In genomic region chr22:37298748-37299495, GRCh38 we compare ENCODE assay signal across 18 cellular contexts. TPM values are rescaled to one million over a fixed set of nuclear protein-coding genes. Genes with fewer than 3 reads are reported as not detected.
DNase-seq lines count a peak whose midpoint lies in the region; ATAC-seq and TF ChIP-seq lines count a peak whose summit lies in the region.
"Had no signal": no experiment of that assay in that cellular context is flagged by ENCODE, and none has a peak within 500 bp of the region (broad histone marks: within the 10 kb centered on the region; RNA-seq: fewer than 3 reads in every experiment).

No MANE protein-coding gene starts in this region.

- H3K4me3 Mint-ChIP-seq in CD8-positive, alpha-beta memory T cell: no peak overlapping the region
- H3K4me3 Mint-ChIP-seq: activated T-cell treated with anti-CD3 and anti-CD28 coated beads, Interleukin-2, amount 50 U/mL, for 4 hours; HFFc6 had no signal

- H3K27ac Mint-ChIP-seq in CD8-positive, alpha-beta memory T cell: peak overlapping the region in 7 of 8 donors; percentile 35 to 95 (median 89)
- H3K27ac Mint-ChIP-seq in activated naive CD4-positive, alpha-beta T cell treated with anti-CD3 and anti-CD28 coated beads, Interleukin-2, amount 50 U/mL, for 72 hours: peak overlapping the region; percentile 65 to 87
- H3K27ac Mint-ChIP-seq: HFFc6 had no signal

- peaks cover 51 to 80% (median 62%) of the 10 kb centered on the region in 3 donors for H3K4me1 Mint-ChIP-seq in CD8-positive, alpha-beta memory T cell

- peaks cover 77% of the 10 kb centered on the region for H3K4me1 ChIP-seq in CD8-positive, alpha-beta memory T cell (ENCODE audit: insufficient read depth, low read length)
- H3K4me1 ChIP-seq in mucosa of descending colon (ENCODE audit: low read depth): no peaks in the 10 kb centered on the region
- H3K4me1 ChIP-seq: esophagus muscularis mucosa had no signal

- H3K27me3 ChIP-seq in CD8-positive, alpha-beta memory T cell (ENCODE audit: insufficient read depth, low read length, poor library complexity, severe bottlenecking): no peaks in the 10 kb centered on the region

- no peak for ATAC-seq in activated naive CD4-positive, alpha-beta T cell treated with anti-CD3 and anti-CD28 coated beads, Interleukin-2, amount 50 U/mL, for 72 hours
- peak; percentile 35 for ATAC-seq in mucosa of descending colon
- no peak for ATAC-seq in GM21515 (IDR thresholded peaks at IDR 0.05; ENCODE audit: unreplicated experiment)
- ATAC-seq: activated T-cell treated with anti-CD3 and anti-CD28 coated beads, Interleukin-2, amount 50 U/mL, for 4 hours had no signal

- POLR2A ChIA-PET in CD8-positive, alpha-beta memory T cell (lab: Charles Lee): interaction anchor here (0.6 to 2.5 kb wide), 3 partner anchors 15 to 17 kb away, joined by 4 to 9 read pairs (median 4); partner anchors contain the start of gene CYTH4

- intact Hi-C loops in mucosa of descending colon (cut with DNase I, micrococcal nuclease): no loop called here

- peaks cover 54% of the 10 kb centered on the region for H3K36me3 ChIP-seq in CD8-positive, alpha-beta memory T cell (ENCODE audit: insufficient read depth, low read length)
- no peaks in the 10 kb centered on the region for H3K36me3 ChIP-seq in mucosa of descending colon (ENCODE audit: low read depth)
- H3K36me3 ChIP-seq: esophagus muscularis mucosa had no signal

- TF ChIP-seq CTCF in mucosa of descending colon (IDR thresholded peaks at IDR 0.05): no peak

- no peaks in the 10 kb centered on the region for H3K9me3 Mint-ChIP-seq in CD8-positive, alpha-beta memory T cell
- H3K9me3 Mint-ChIP-seq in activated naive CD4-positive, alpha-beta T cell treated with anti-CD3 and anti-CD28 coated beads, Interleukin-2, amount 50 U/mL, for 72 hours: no peaks in the 10 kb centered on the region
- H3K9me3 Mint-ChIP-seq: activated T-cell treated with anti-CD3 and anti-CD28 coated beads, Interleukin-2, amount 50 U/mL, for 4 hours; HFFc6 had no signal

- peaks cover 9 to 94% (median 16%) of the 10 kb centered on the region in 3 donors for H3K36me3 Mint-ChIP-seq in CD8-positive, alpha-beta memory T cell
- H3K36me3 Mint-ChIP-seq in activated naive CD4-positive, alpha-beta T cell treated with anti-CD3 and anti-CD28 coated beads, Interleukin-2, amount 50 U/mL, for 72 hours: peaks cover 9 to 32% of the 10 kb centered on the region in 2 donors

- no peak overlapping the region for H3K4me3 ChIP-seq in CD8-positive, alpha-beta memory T cell (ENCODE audit: low read length)
- H3K4me3 ChIP-seq in mucosa of descending colon: no peak overlapping the region
- H3K4me3 ChIP-seq: coronary artery, esophagus muscularis mucosa had no signal

- H3K27ac ChIP-seq in CD8-positive, alpha-beta memory T cell (ENCODE audit: low read depth, low read length): no peak overlapping the region
- H3K27ac ChIP-seq: coronary artery, esophagus muscularis mucosa had no signal

- H3K27me3 Mint-ChIP-seq in CD8-positive, alpha-beta memory T cell: peaks cover 0 to 3% of the 10 kb centered on the region in 2 donors

- CTCF ChIA-PET in CD8-positive, alpha-beta memory T cell (lab: Charles Lee): interaction anchor here (1.0 to 2.8 kb wide), 2 partner anchors 11 to 13 kb away, joined by 3 to 10 read pairs; no protein-coding TSS in a partner anchor

- no peaks in the 10 kb centered on the region for H3K9me3 ChIP-seq in CD8-positive, alpha-beta memory T cell (ENCODE audit: low read length)
- H3K9me3 ChIP-seq in mucosa of descending colon: no peaks in the 10 kb centered on the region
- H3K9me3 ChIP-seq: esophagus muscularis mucosa had no signal

- DNase-seq in CD1c-positive myeloid dendritic cell (ENCODE audit: extremely low spot score) (peak; percentile 67), mucosa of descending colon (no peak), kidney tubule cell (ENCODE audit: low spot score) (no peak), amniotic stem cell (lab: John Stamatoyannopoulos, UW) (no peak), COR-L47 (lab: John Stamatoyannopoulos, UW) (no peak)
- DNase-seq in CD8-positive, alpha-beta memory T cell: no peak
- DNase-seq in activated naive CD4-positive, alpha-beta T cell treated with anti-CD3 and anti-CD28 coated beads, Interleukin-2, amount 50 U/mL, for 72 hours (ENCODE audit: low spot score in 2 of 2): no peak
- DNase-seq: activated CD4-positive, CD25-positive, alpha-beta regulatory T cell; activated T-cell treated with anti-CD3 and anti-CD28 coated beads, Interleukin-2, amount 50 U/mL, for 4 hours; HFFc6; KBM-7; NCI-H1694 treated with DMSO at 0.1 percent for 48 hours; NCI-H510A; posterior cingulate gyrus had no signal

RNA-seq across cellular contexts. Expression of gene CYTH4, which starts 16.6 kb away (rescaled TPM):
- 10 to 100 TPM; 23.1 to 24.7 TPM for total RNA-seq in CD8-positive, alpha-beta memory T cell
- polyA plus RNA-seq in CD8-positive, alpha-beta memory T cell: 80.2 TPM
- 10 to 100 TPM; 60.7 to 69.7 TPM for total RNA-seq in activated naive CD4-positive, alpha-beta T cell treated with anti-CD3 and anti-CD28 coated beads, Interleukin-2, amount 50 U/mL, for 72 hours
- 10 to 100 TPM in 2 of 3 donors, 1 to 10 TPM in 1; 8.7 to 13.3 (median 11.6) TPM for total RNA-seq in mucosa of descending colon

RNA-seq across cellular contexts. Expression of gene RAC2, which starts 54.9 kb away (rescaled TPM):
- 100 to 1,000 TPM; 433 to 452 TPM for total RNA-seq in CD8-positive, alpha-beta memory T cell
- 1,206 TPM for polyA plus RNA-seq in CD8-positive, alpha-beta memory T cell
- total RNA-seq in activated naive CD4-positive, alpha-beta T cell treated with anti-CD3 and anti-CD28 coated beads, Interleukin-2, amount 50 U/mL, for 72 hours: 100 to 1,000 TPM; 655 to 769 TPM
- total RNA-seq in mucosa of descending colon: 10 to 100 TPM; 15.3 to 26.8 (median 16.4) TPM
- total RNA-seq: SK-MEL-5 had no signal

Comparison
In these comparisons a context has a peak if more than half of its experiments do, and no peak if none do; other contexts are left out.
1. RNA of gene RAC2, which starts 54.9 kb away (total RNA-seq): 655 to 769 TPM in activated naive CD4-positive, alpha-beta T cell treated with anti-CD3 and anti-CD28 coated beads, Interleukin-2, amount 50 U/mL, for 72 hours and 433 to 452 TPM in CD8-positive, alpha-beta memory T cell; 15.3 to 26.8 TPM in mucosa of descending colon; every median in the first group is over 10 times any median in the second.